9 cellular contexts compared by ENCODE assay signal in the genomic region with DNA sequence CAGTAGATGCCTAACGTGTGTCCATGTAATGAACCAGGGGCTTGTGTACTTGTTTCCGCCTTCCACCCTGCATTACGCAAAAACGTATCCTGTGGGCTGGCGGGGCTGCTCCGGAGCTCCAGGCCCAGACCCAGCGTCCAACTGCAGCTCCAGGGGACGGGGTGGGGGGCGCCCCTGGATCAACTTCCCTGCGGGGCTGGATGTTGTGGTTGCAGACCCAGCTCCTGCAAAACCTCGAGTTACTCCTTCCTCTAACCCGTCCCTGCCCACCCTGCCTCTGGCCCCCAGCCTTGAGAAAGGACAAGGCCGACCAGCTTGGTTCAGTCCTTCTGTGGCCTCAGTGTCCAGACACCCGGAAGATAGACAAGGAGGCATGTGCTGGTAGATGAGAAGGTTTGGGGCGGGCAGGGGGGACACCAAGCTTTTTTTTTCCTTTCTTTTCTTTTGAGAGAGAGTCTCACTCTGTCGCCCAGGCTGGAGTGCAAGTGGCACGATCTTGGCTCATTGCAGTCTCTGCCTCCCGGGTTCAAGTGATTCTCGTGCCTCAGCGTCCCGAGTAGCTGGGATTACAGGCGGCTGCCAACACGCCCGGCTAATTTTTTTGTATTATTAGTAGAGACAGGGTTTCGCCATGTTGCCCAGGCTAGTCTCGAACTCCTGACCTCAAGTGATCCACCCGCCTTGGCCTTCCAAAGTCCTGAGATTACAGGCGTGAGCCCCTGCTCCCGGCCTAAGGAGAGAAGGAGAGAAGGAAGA. TPM values are rescaled to one million over a fixed set of nuclear protein-coding genes. Genes with fewer than 3 reads are reported as not detected.
DNase-seq lines count a peak whose midpoint lies in the region; ATAC-seq, FAIRE-seq and TF ChIP-seq lines count a peak whose summit lies in the region.
"Had no signal": no experiment of that assay in that cellular context is flagged by ENCODE, and none has a peak within 500 bp of the region (broad histone marks: within the 10 kb centered on the region; RNA-seq: fewer than 3 reads in every experiment).

No MANE protein-coding gene starts in this region.

- intact Hi-C loops in kidney (cut with DNase I) = no loop called here

- H3K27me3 ChIP-seq in SK-N-SH (ENCODE audit: insufficient read depth) = no peaks in the 10 kb centered on the region

- H3K9me2 ChIP-seq in SK-N-SH = no peaks in the 10 kb centered on the region

- 87% methylated on average over 28 of the region's 29 CpGs for WGBS in SK-N-SH (ENCODE audit: low lambda C conversion rate)

- TF ChIP-seq RAD21 in SK-N-SH (IDR thresholded peaks at IDR 0.05; ENCODE audit: low read length) = no peak

- no peaks in the 10 kb centered on the region for H3K9me3 Mint-ChIP-seq in activated naive CD8-positive, alpha-beta T cell treated with anti-CD3 and anti-CD28 coated beads for 36 hours

- POLR2A ChIA-PET in SK-N-SH (lab: Yijun Ruan, JAX) = interaction anchor here (1.0 to 1.6 kb wide), 3 partner anchors 11 to 79 kb away, joined by 3 to 7 read pairs (median 3); no protein-coding TSS in a partner anchor

- H3K4me3 ChIP-seq in SK-N-SH (ENCODE audit: low read depth in 2 of 2, low read length in 1 of 2) (peak overlapping the region; percentile 68 to 95), kidney (ENCODE audit: low read length in 2 of 2) (peak overlapping the region; percentile 95 to 96)

- H3K27me3 Mint-ChIP-seq in activated naive CD8-positive, alpha-beta T cell treated with anti-CD3 and anti-CD28 coated beads for 36 hours = no peaks in the 10 kb centered on the region

- H3F3A ChIP-seq in SK-N-SH (replicated peaks; ENCODE audit: insufficient read depth) = peaks cover 12% of the 10 kb centered on the region

- H3K9me3 ChIP-seq in SK-N-SH (no peaks in the 10 kb centered on the region), kidney (ENCODE audit: control insufficient read depth in 1 of 2, low read length in 2 of 2) (no peaks in the 10 kb centered on the region)

- H3K9ac ChIP-seq in SK-N-SH (peak overlapping the region; percentile 86), kidney (ENCODE audit: low read length in 2 of 2) (peak overlapping the region; percentile 0 to 79)

- FAIRE-seq in kidney (lab: Jason Lieb, UNC) (no peak), urothelium cell line (lab: Jason Lieb, UNC) (no peak)

- H4K20me1 ChIP-seq in SK-N-SH (ENCODE audit: insufficient read depth) = no peaks in the 10 kb centered on the region

- H3K4me1 Mint-ChIP-seq in activated naive CD8-positive, alpha-beta T cell treated with anti-CD3 and anti-CD28 coated beads for 36 hours = peaks cover 19% of the 10 kb centered on the region

- CTCF ChIA-PET in SK-N-SH (lab: Yijun Ruan, JAX) = interaction anchor here (0.6 to 7.3 kb wide), 15 partner anchors 11 to 300 kb away, joined by 3 to 53 read pairs (median 4); a partner anchor contains a TSS

- no peak for ATAC-seq in SK-N-SH treated with all-trans-retinoic acid at 6 μM for 48 hours
- ATAC-seq in GM18861 (IDR thresholded peaks at IDR 0.05; ENCODE audit: unreplicated experiment) = no peak

- peaks cover 9% of the 10 kb centered on the region for H3K36me3 Mint-ChIP-seq in activated naive CD8-positive, alpha-beta T cell treated with anti-CD3 and anti-CD28 coated beads for 36 hours

- H3K27ac ChIP-seq in SK-N-SH (ENCODE audit: low read depth in 2 of 2, low read length in 1 of 2) = peak overlapping the region; percentile 71 to 87
- peak overlapping the region; percentile 43 to 77 for H3K27ac ChIP-seq in kidney (ENCODE audit: low read depth in 2 of 2, low read length in 2 of 2)
- H3K27ac ChIP-seq in temporal lobe (ENCODE audit: low read depth, low read length) = peak overlapping the region; percentile 98

- peak overlapping the region; percentile 95 for H3K27ac Mint-ChIP-seq in activated naive CD8-positive, alpha-beta T cell treated with anti-CD3 and anti-CD28 coated beads for 36 hours

- H3K4me1 ChIP-seq in SK-N-SH (ENCODE audit: control insufficient read depth in 1 of 2, insufficient read depth in 2 of 2, low read depth in 1 of 2, low read length in 1 of 2) = peaks cover 3 to 15% of the 10 kb centered on the region in 2 experiments; a peak in 2 of 4 replicates
- H3K4me1 ChIP-seq in kidney (ENCODE audit: control insufficient read depth in 1 of 2, insufficient read depth in 1 of 2, low read depth in 1 of 2, low read length in 2 of 2) = peaks cover 0 to 11% of the 10 kb centered on the region in 2 donors

- TF ChIP-seq CTCF in SK-N-SH (IDR thresholded peaks at IDR 0.05) (no peak), kidney (IDR thresholded peaks at IDR 0.05; ENCODE audit: borderline replicate concordance, extremely low read depth, insufficient read depth) (no peak)

- H3K36me3 ChIP-seq in SK-N-SH (replicated peaks in 1 of 2; ENCODE audit: control insufficient read depth in 1 of 2, insufficient read depth in 2 of 2, low read length in 1 of 2) (peaks cover 18 to 34% of the 10 kb centered on the region in 2 experiments), kidney (ENCODE audit: control insufficient read depth in 1 of 2, insufficient read depth in 2 of 2, low read length in 2 of 2) (peaks cover 5 to 10% of the 10 kb centered on the region in 2 donors)

- peaks cover 27% of the 10 kb centered on the region for H3K79me2 ChIP-seq in SK-N-SH (ENCODE audit: insufficient read depth)

- DNase-seq in SK-N-SH (no peak), kidney (no peak), urothelium cell line (ENCODE audit: low spot score) (no peak), activated gamma-delta T cell treated with Interleukin-2 at 50 U/mL for 16 hours (no peak)
- DNase-seq in activated naive CD8-positive, alpha-beta T cell treated with anti-CD3 and anti-CD28 coated beads for 36 hours = no peak

- peak overlapping the region; percentile 99 for H3K4me3 Mint-ChIP-seq in activated naive CD8-positive, alpha-beta T cell treated with anti-CD3 and anti-CD28 coated beads for 36 hours

- peak overlapping the region; percentile 98 for H3K4me2 ChIP-seq in SK-N-SH

- no peak for TF ChIP-seq EP300 in SK-N-SH (IDR thresholded peaks at IDR 0.05; ENCODE audit: borderline replicate concordance in 1 of 2, low read depth in 1 of 2, low read length in 1 of 2)

- H2AFZ ChIP-seq in SK-N-SH (ENCODE audit: low read depth) = peak overlapping the region; percentile 94

TF ChIP-seq in SK-N-SH, 30 proteins besides CTCF, POLR2A, EP300 and RAD21 (continues in another document):
- TF ChIP-seq, protein P1, sequence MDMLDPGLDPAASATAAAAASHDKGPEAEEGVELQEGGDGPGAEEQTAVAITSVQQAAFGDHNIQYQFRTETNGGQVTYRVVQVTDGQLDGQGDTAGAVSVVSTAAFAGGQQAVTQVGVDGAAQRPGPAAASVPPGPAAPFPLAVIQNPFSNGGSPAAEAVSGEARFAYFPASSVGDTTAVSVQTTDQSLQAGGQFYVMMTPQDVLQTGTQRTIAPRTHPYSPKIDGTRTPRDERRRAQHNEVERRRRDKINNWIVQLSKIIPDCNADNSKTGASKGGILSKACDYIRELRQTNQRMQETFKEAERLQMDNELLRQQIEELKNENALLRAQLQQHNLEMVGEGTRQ (IDR thresholded peaks at IDR 0.05; ENCODE audit: borderline replicate concordance, low read depth, low read length) = no peak
- TF ChIP-seq YY1 (IDR thresholded peaks at IDR 0.05; ENCODE audit: low read depth) (no peak), FOXJ3 (CRISPR knock-in tag; IDR thresholded peaks at IDR 0.05) (no peak)

RNA-seq across cellular contexts. Expression of a gene that starts 0.7 kb away (rescaled TPM):
- 129 and 167 TPM in 2 replicates for polyA plus RNA-seq in SK-N-SH (2012; rRNA removed)
- polyA plus RNA-seq in SK-N-SH (2012; cell fraction: cytosol; rRNA removed) = 58.5 and 83.4 TPM in 2 replicates
- 364 and 387 TPM in 2 replicates for polyA plus RNA-seq in SK-N-SH (2012; cell fraction: nucleus; rRNA removed)
- total RNA-seq in activated naive CD8-positive, alpha-beta T cell treated with anti-CD3 and anti-CD28 coated beads for 36 hours = 10 to 100 TPM; 81.2 to 88.1 TPM
- 143 TPM for total RNA-seq in kidney
- polyA plus RNA-seq in kidney (ENCODE audit: insufficient read depth, low read depth, low replicate concordance) = 83.2 TPM
- 86.8 TPM for total RNA-seq in temporal lobe

RNA-seq across cellular contexts. Expression of a gene that starts 25.3 kb away (rescaled TPM):
- 0.03 TPM in 1 of 2 replicates, not detected in the other for polyA plus RNA-seq in SK-N-SH (2012; rRNA removed)
- 0.01 TPM in 1 of 2 replicates, not detected in the other for polyA plus RNA-seq in SK-N-SH (2012; cell fraction: cytosol; rRNA removed)
- polyA plus RNA-seq in SK-N-SH (2012; cell fraction: nucleus; rRNA removed) = 0.12 and 0.26 TPM in 2 replicates
- total RNA-seq in activated naive CD8-positive, alpha-beta T cell treated with anti-CD3 and anti-CD28 coated beads for 36 hours = 1 to 10 TPM; 3.7 TPM
- total RNA-seq in kidney = 0.22 TPM
- polyA plus RNA-seq in kidney (ENCODE audit: insufficient read depth, low read depth, low replicate concordance) = not detected
- total RNA-seq in temporal lobe = not detected
- total RNA-seq: lung microvascular endothelial cell had no signal

RNA-seq across cellular contexts. Expression of a gene that starts 29.7 kb away (rescaled TPM):
- polyA plus RNA-seq in SK-N-SH (2012; rRNA removed) (0.05 and 0.08 TPM in 2 replicates), kidney (ENCODE audit: insufficient read depth, low read depth, low replicate concordance) (not detected)
- 0.03 TPM in 2 replicates for polyA plus RNA-seq in SK-N-SH (2012; cell fraction: cytosol; rRNA removed)
- polyA plus RNA-seq in SK-N-SH (2012; cell fraction: nucleus; rRNA removed) = 0.08 and 0.15 TPM in 2 replicates
- total RNA-seq in activated naive CD8-positive, alpha-beta T cell treated with anti-CD3 and anti-CD28 coated beads for 36 hours = 1 to 10 TPM; 2.5 to 2.7 TPM
- total RNA-seq in kidney (not detected), temporal lobe (not detected)

RNA-seq across cellular contexts. Expression of a gene that starts 32.0 kb away (rescaled TPM):
- polyA plus RNA-seq in SK-N-SH (2012; rRNA removed) = 76.8 and 81.4 TPM in 2 replicates
- 74.4 and 76.2 TPM in 2 replicates for polyA plus RNA-seq in SK-N-SH (2012; cell fraction: cytosol; rRNA removed)
- 53.5 and 64.0 TPM in 2 replicates for polyA plus RNA-seq in SK-N-SH (2012; cell fraction: nucleus; rRNA removed)
- total RNA-seq in activated naive CD8-positive, alpha-beta T cell treated with anti-CD3 and anti-CD28 coated beads for 36 hours = 100 to 1,000 TPM; 140 to 141 TPM
- total RNA-seq in kidney = 68.1 TPM
- 52.7 TPM for polyA plus RNA-seq in kidney (ENCODE audit: insufficient read depth, low read depth, low replicate concordance)
- 22.4 TPM for total RNA-seq in temporal lobe

RNA-seq across cellular contexts. Expression of a gene that starts 36.7 kb away (rescaled TPM):
- polyA plus RNA-seq in SK-N-SH (2012; rRNA removed) = not detected in 2 replicates
- polyA plus RNA-seq in SK-N-SH (2012; cell fraction: cytosol; rRNA removed) = 0.01 TPM in 2 replicates
- polyA plus RNA-seq in SK-N-SH (2012; cell fraction: nucleus; rRNA removed) = 0.07 and 0.09 TPM in 2 replicates
- 1 to 10 TPM; 7.5 to 7.8 TPM for total RNA-seq in activated naive CD8-positive, alpha-beta T cell treated with anti-CD3 and anti-CD28 coated beads for 36 hours
- 6.8 TPM for total RNA-seq in kidney
- polyA plus RNA-seq in kidney (ENCODE audit: insufficient read depth, low read depth, low replicate concordance) = 3.4 TPM
- 4.2 TPM for total RNA-seq in temporal lobe
- total RNA-seq: lung microvascular endothelial cell had no signal
